Comparison of ENCODE assay signal across 11 cellular contexts in genomic region chr2:219508933-219509779, GRCh38. TPM values are rescaled to one million over a fixed set of nuclear protein-coding genes. Genes with fewer than 3 reads are reported as not detected.
DNase-seq lines count a peak whose midpoint lies in the region; ATAC-seq and TF ChIP-seq lines count a peak whose summit lies in the region.
"Had no signal": no experiment of that assay in that cellular context is flagged by ENCODE, and none has a peak within 500 bp of the region (broad histone marks: within the 10 kb centered on the region; RNA-seq: fewer than 3 reads in every experiment).

No MANE protein-coding gene starts in this region.

- H3K9me3 ChIP-seq in HUES48 (ENCODE audit: control insufficient read depth, insufficient read depth, low read length) = no peaks in the 10 kb centered on the region

- H3K27ac Mint-ChIP-seq in endothelial cell (ENCODE audit: unreplicated experiment) (peak overlapping the region; percentile 57), MCF 10A (ENCODE audit: low read depth, unreplicated experiment) (no peak overlapping the region)
- H3K27ac Mint-ChIP-seq in stimulated activated effector memory CD8-positive, alpha-beta T cell treated with anti-CD3 and anti-CD28 coated beads, Interleukin-12 subunit alpha, Interleukin-12 subunit beta, amount 100 ng/mL, for 72 hours = peak overlapping the region; percentile 34

- peaks cover 56% of the 10 kb centered on the region for H3K4me1 ChIP-seq in HUES48 (ENCODE audit: control insufficient read depth, insufficient read depth, low read length)

- POLR2A ChIA-PET in MCF 10A (lab: Yijun Ruan, JAX) = interaction anchor here (1.2 to 1.7 kb wide), 3 partner anchors 10 to 11 kb away, joined by 3 to 7 read pairs (median 5); partner anchors contain the start of gene GMPPA

- intact Hi-C loops in MCF 10A (cut with micrococcal nuclease) = loop anchor here (1.0 kb wide), 1 partner anchor 21 kb away; no protein-coding TSS in a partner anchor

- BruUV-seq in MCF 10A (replicated peaks; lab: Mats Ljungman, UMichigan) = no TSS peak

- CTCF ChIA-PET in MCF 10A (lab: Yijun Ruan, JAX) = interaction anchor here (0.6 to 3.7 kb wide), 20 partner anchors 8 to 214 kb away, joined by 3 to 34 read pairs (median 4); partner anchors contain the start of gene GMPPA

- no peak overlapping the region for H3K27ac ChIP-seq in HUES48 (ENCODE audit: low read depth, low read length)
- H3K27ac ChIP-seq: VCaP had no signal

- no peak for TF ChIP-seq CTCF in endothelial cell (IDR thresholded peaks at IDR 0.05; ENCODE audit: unreplicated experiment)
- no peak for TF ChIP-seq CTCF in MCF 10A (IDR thresholded peaks at IDR 0.05; ENCODE audit: unreplicated experiment)

- H3K4me1 Mint-ChIP-seq in endothelial cell (ENCODE audit: unreplicated experiment) (peaks cover 35% of the 10 kb centered on the region), MCF 10A (ENCODE audit: insufficient read depth, unreplicated experiment) (peaks cover 11% of the 10 kb centered on the region)
- peaks cover 33% of the 10 kb centered on the region for H3K4me1 Mint-ChIP-seq in stimulated activated effector memory CD8-positive, alpha-beta T cell treated with anti-CD3 and anti-CD28 coated beads, Interleukin-12 subunit alpha, Interleukin-12 subunit beta, amount 100 ng/mL, for 72 hours

- H3K4me3 Mint-ChIP-seq in endothelial cell (ENCODE audit: unreplicated experiment) (peak overlapping the region; percentile 79), MCF 10A (ENCODE audit: unreplicated experiment) (no peak overlapping the region)
- peak overlapping the region; percentile 44 for H3K4me3 Mint-ChIP-seq in stimulated activated effector memory CD8-positive, alpha-beta T cell treated with anti-CD3 and anti-CD28 coated beads, Interleukin-12 subunit alpha, Interleukin-12 subunit beta, amount 100 ng/mL, for 72 hours

- H3K4me3 ChIP-seq in HUES48 (ENCODE audit: low read depth, low read length) = peak overlapping the region; percentile 60

- peak; percentile 10 for DNase-seq in NCI-H1105 treated with DMSO at 0.1 percent for 48 hours (lab: John Stamatoyannopoulos, UW)
- DNase-seq in NCI-H1105 (lab: John Stamatoyannopoulos, UW) = no peak
- DNase-seq in endothelial cell (ENCODE audit: low spot score) = no peak
- DNase-seq in stimulated activated effector memory CD8-positive, alpha-beta T cell treated with anti-CD3 and anti-CD28 coated beads, Interleukin-12 subunit alpha, Interleukin-12 subunit beta, amount 100 ng/mL, for 72 hours (ENCODE audit: low spot score in 2 of 2) = no peak
- DNase-seq in MCF 10A (ENCODE audit: unreplicated experiment) = no peak
- DNase-seq in germinal center (ENCODE audit: low spot score) = no peak
- no peak for DNase-seq in LoVo (ENCODE audit: low spot score)

- H3K27me3 ChIP-seq in HUES48 (ENCODE audit: control insufficient read depth, insufficient read depth, low read length) = peaks cover 30% of the 10 kb centered on the region

- ATAC-seq in stimulated activated effector memory CD8-positive, alpha-beta T cell treated with anti-CD3 and anti-CD28 coated beads, Interleukin-12 subunit alpha, Interleukin-12 subunit beta, amount 100 ng/mL, for 72 hours = peak; percentile 31

- peaks cover 18% of the 10 kb centered on the region for H3K36me3 Mint-ChIP-seq in endothelial cell (ENCODE audit: low read depth, unreplicated experiment)
- peaks cover 41% of the 10 kb centered on the region for H3K36me3 Mint-ChIP-seq in stimulated activated effector memory CD8-positive, alpha-beta T cell treated with anti-CD3 and anti-CD28 coated beads, Interleukin-12 subunit alpha, Interleukin-12 subunit beta, amount 100 ng/mL, for 72 hours
- H3K36me3 Mint-ChIP-seq in MCF 10A (ENCODE audit: insufficient read depth, unreplicated experiment) = no peaks in the 10 kb centered on the region

- H3K27me3 Mint-ChIP-seq in endothelial cell (ENCODE audit: unreplicated experiment) (peaks cover 14% of the 10 kb centered on the region), MCF 10A (ENCODE audit: insufficient read depth, unreplicated experiment) (peaks cover 48% of the 10 kb centered on the region)

- H3K9me3 Mint-ChIP-seq in endothelial cell (ENCODE audit: unreplicated experiment) (no peaks in the 10 kb centered on the region), MCF 10A (ENCODE audit: unreplicated experiment) (no peaks in the 10 kb centered on the region)
- H3K9me3 Mint-ChIP-seq in stimulated activated effector memory CD8-positive, alpha-beta T cell treated with anti-CD3 and anti-CD28 coated beads, Interleukin-12 subunit alpha, Interleukin-12 subunit beta, amount 100 ng/mL, for 72 hours = no peaks in the 10 kb centered on the region

- no peak overlapping the region for H3K9ac ChIP-seq in HUES48 (ENCODE audit: low read depth, low read length)

- H3K36me3 ChIP-seq in HUES48 (ENCODE audit: control insufficient read depth, insufficient read depth, low read length) = peaks cover 11% of the 10 kb centered on the region

RNA-seq across cellular contexts. Expression of gene ASIC4, which starts 5.1 kb away (rescaled TPM):
- 1.6 TPM for total RNA-seq in endothelial cell (ENCODE audit: unreplicated experiment)
- total RNA-seq in MCF 10A (2022) = 0.17 TPM in 1 of 2 replicates, not detected in the other
- total RNA-seq: endothelial cell of umbilical vein, renal cortical epithelial cell had no signal

RNA-seq across cellular contexts. Expression of gene GMPPA, which starts 10.5 kb away (rescaled TPM):
- total RNA-seq in endothelial cell (ENCODE audit: unreplicated experiment) (30.2 TPM), MCF 10A (2022) (70.7 and 80.2 TPM in 2 replicates)

RNA-seq across cellular contexts. Expression of gene CHPF, which starts 34.5 kb away (rescaled TPM):
- total RNA-seq in endothelial cell (ENCODE audit: unreplicated experiment) = 4.1 TPM
- total RNA-seq in MCF 10A (2022) = 81.2 and 105 TPM in 2 replicates

RNA-seq across cellular contexts. Expression of gene TMEM198, which starts 34.7 kb away (rescaled TPM):
- total RNA-seq in endothelial cell (ENCODE audit: unreplicated experiment) (not detected), MCF 10A (2022) (5.3 and 6.3 TPM in 2 replicates)
- total RNA-seq: endothelial cell of umbilical vein had no signal

Comparison
In these comparisons a context has a peak if more than half of its experiments do, and no peak if none do; other contexts are left out.
1. RNA of gene CHPF, which starts 34.5 kb away (total RNA-seq): 81.2 to 105 TPM in MCF 10A; 4.1 TPM in endothelial cell (single experiment); every median in the first group is over 10 times any median in the second.